In genomic region chr2:63530880-63531279, GRCh38 we compare ENCODE assay signal across 25 cellular contexts.
"Had no signal": no experiment of that assay in that cellular context is flagged by ENCODE, and none has a peak within 500 bp of the region (broad histone marks: within the 10 kb centered on the region; RNA-seq: fewer than 3 reads in every experiment).

No MANE protein-coding gene starts in this region.

- H3K27me3 Mint-ChIP-seq: naive thymus-derived CD4-positive, alpha-beta T cell; natural killer cell treated with Interleukin-12 subunit alpha and Interleukin-12 subunit beta and Interleukin-15 and Interleukin-18, amount 100 ng/mL, for 72 hours; progenitor cell of endocrine pancreas; stimulated activated naive B cell treated with anti-CD40 and anti-IgM and Interleukin-4, amounts not matched to agents 10 μg/mL and 1 μg/mL and 100 μg/mL, for 72 hours had no signal

- H3K4me3 Mint-ChIP-seq: naive thymus-derived CD4-positive, alpha-beta T cell; natural killer cell treated with Interleukin-12 subunit alpha and Interleukin-12 subunit beta and Interleukin-15 and Interleukin-18, amount 100 ng/mL, for 72 hours; stimulated activated naive B cell treated with anti-CD40 and anti-IgM and Interleukin-4, amounts not matched to agents 10 μg/mL and 1 μg/mL and 100 μg/mL, for 72 hours had no signal

- H3K4me3 ChIP-seq: left ventricle myocardium inferior, lung, mucosa of descending colon, ovary, right atrium auricular region, skin epidermis, stomach, testis, thyroid gland, transverse colon, upper lobe of left lung, vagina had no signal

- DNase-seq: hypothalamus; islet precursor cell; left ventricle myocardium inferior; midbrain; mucosa of descending colon; naive thymus-derived CD4-positive, alpha-beta T cell; ovary; stimulated activated CD4-positive, alpha-beta T cell treated with anti-CD3 and anti-CD28 coated beads, Interleukin-12 subunit alpha, Interleukin-12 subunit beta, amount 100 ng/mL, for 4 hours; stimulated activated CD4-positive, alpha-beta T cell treated with anti-CD3 and anti-CD28 coated beads, Interleukin-15, amount 100 ng/mL, for 24 hours; stimulated activated CD4-positive, alpha-beta T cell treated with anti-CD3 and anti-CD28 coated beads, Interleukin-2, amount 100 ng/mL, for 24 hours; stimulated activated CD4-positive, alpha-beta T cell treated with anti-CD3 and anti-CD28 coated beads, Interleukin-4, amount 100 ng/mL, for 1 hour; stimulated activated naive B cell treated with anti-CD40 and anti-IgM and Interleukin-4, amounts not matched to agents 10 μg/mL and 1 μg/mL and 100 μg/mL, for 72 hours; stimulated activated naive CD8-positive, alpha-beta T cell treated with anti-CD3 and anti-CD28 coated beads, Interleukin-15, Interleukin-2, amounts not matched to agents 100 U/mL and 50 U/mL, for 24 hours; stomach; testis; thyroid gland; transverse colon had no signal

- H3K4me1 ChIP-seq: left ventricle myocardium inferior, right atrium auricular region, stomach, testis, thyroid gland, transverse colon, upper lobe of left lung, vagina had no signal

- ATAC-seq: mucosa of descending colon; naive thymus-derived CD4-positive, alpha-beta T cell; natural killer cell treated with Interleukin-12 subunit alpha and Interleukin-12 subunit beta and Interleukin-15 and Interleukin-18, amount 100 ng/mL, for 72 hours; sciatic nerve; stimulated activated naive B cell treated with anti-CD40 and anti-IgM and Interleukin-4, amounts not matched to agents 10 μg/mL and 1 μg/mL and 100 μg/mL, for 72 hours; stimulated activated naive CD8-positive, alpha-beta T cell treated with anti-CD3 and anti-CD28 coated beads, Interleukin-15, Interleukin-2, amounts not matched to agents 100 U/mL and 50 U/mL, for 24 hours had no signal

- H3K9me3 ChIP-seq: ovary, right atrium auricular region, testis, thyroid gland, vagina had no signal

- H3K27ac ChIP-seq: left ventricle myocardium inferior, ovary, right atrium auricular region, skin epidermis, stomach, testis, thyroid gland, transverse colon, upper lobe of left lung, vagina had no signal

- H3K36me3 ChIP-seq: left ventricle myocardium inferior, ovary, right atrium auricular region, stomach, thyroid gland, transverse colon, upper lobe of left lung, vagina had no signal

- H3K27ac Mint-ChIP-seq: natural killer cell treated with Interleukin-12 subunit alpha and Interleukin-12 subunit beta and Interleukin-15 and Interleukin-18, amount 100 ng/mL, for 72 hours; progenitor cell of endocrine pancreas; stimulated activated naive B cell treated with anti-CD40 and anti-IgM and Interleukin-4, amounts not matched to agents 10 μg/mL and 1 μg/mL and 100 μg/mL, for 72 hours had no signal

- H3K27me3 ChIP-seq: ovary, right atrium auricular region, stomach, testis, thyroid gland, transverse colon, upper lobe of left lung, vagina had no signal
